28 cellular contexts compared by ENCODE assay signal in the genomic region with DNA sequence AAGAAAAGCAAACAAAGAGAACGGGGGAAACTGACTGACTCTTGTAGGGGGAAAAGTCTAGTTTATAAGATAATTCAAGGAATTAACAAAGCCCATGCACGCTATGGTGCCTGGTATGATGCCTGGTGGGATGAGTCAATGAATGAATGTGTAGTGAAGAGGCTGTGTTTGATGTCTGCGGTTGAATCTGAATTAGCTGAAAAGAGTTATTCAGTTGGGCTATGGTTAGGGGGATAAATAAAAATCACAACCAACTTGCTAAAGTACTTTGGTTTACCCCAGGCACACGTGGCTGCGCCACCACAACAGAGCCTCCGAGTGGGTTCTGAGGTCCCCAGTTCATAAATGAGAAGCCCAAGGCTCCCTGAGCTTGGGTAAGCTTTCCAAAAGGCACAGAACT.
A peak's percentile ranks its signal among the peaks of the same experiment; 100 is the strongest.
DNase-seq lines count a peak whose midpoint lies in the region; ATAC-seq, FAIRE-seq and TF ChIP-seq lines count a peak whose summit lies in the region.
"Had no signal": no experiment of that assay in that cellular context is flagged by ENCODE, and none has a peak within 500 bp of the region (broad histone marks: within the 10 kb centered on the region; RNA-seq: fewer than 3 reads in every experiment).

No MANE protein-coding gene starts in this region.

- H3K27me3 ChIP-seq in MG63: no peaks in the 10 kb centered on the region
- H3K27me3 ChIP-seq in HepG2 (ENCODE audit: control insufficient read depth in 1 of 2, insufficient read depth in 2 of 2, low read length in 2 of 2): no peaks in the 10 kb centered on the region
- H3K27me3 ChIP-seq in breast epithelium: no peaks in the 10 kb centered on the region
- H3K27me3 ChIP-seq: BLaER1 had no signal

- H3K9me3 Mint-ChIP-seq in neural crest cell (no peaks in the 10 kb centered on the region), MCF 10A (ENCODE audit: unreplicated experiment) (no peaks in the 10 kb centered on the region)
- H3K9me3 Mint-ChIP-seq: IgD-negative memory B cell had no signal

- no peak for TF ChIP-seq RAD21 in HepG2 (CRISPR knock-in tag; IDR thresholded peaks at IDR 0.05)

- DNase-seq in AG10803 (ENCODE audit: low read depth) (peak; percentile 4), MG63 (peak; percentile 52), astrocyte of the cerebellum (ENCODE audit: low read depth) (peak; percentile 76), neural crest cell (ENCODE audit: low read depth, low spot score) (no peak), HepG2 (ENCODE audit: low spot score) (no peak), breast epithelium (ENCODE audit: low spot score in 2 of 2) (no peak), MCF 10A (ENCODE audit: unreplicated experiment) (no peak)
- DNase-seq: ACHN; CD4-positive, CD25-positive, alpha-beta regulatory T cell; DMS153; DND-41; H7; NCI-H1105 treated with DMSO at 0.1 percent for 48 hours; NCI-H146; NCI-H1930; NCI-H2107; NCI-H446; NCI-H524 treated with DMSO at 0.1 percent for 48 hours; NCI-H774; NK-92 treated with Interleukin-12 subunit alpha and Interleukin-12 subunit beta, amount 100 ng/mL, for 24 hours; PC-9; SHP77 had no signal

- POLR2A ChIA-PET in HepG2 (lab: Yijun Ruan, JAX) (no interaction called here), MCF 10A (lab: Yijun Ruan, JAX) (interaction anchor here (1.4 kb wide), 1 partner anchor 11 kb away, joined by 4 read pairs; no protein-coding TSS in a partner anchor)

- H3K36me3 Mint-ChIP-seq in neural crest cell (ENCODE audit: low read depth) (peaks cover 5% of the 10 kb centered on the region), MCF 10A (ENCODE audit: insufficient read depth, unreplicated experiment) (no peaks in the 10 kb centered on the region)
- H3K36me3 Mint-ChIP-seq: CD4-positive, CD25-positive, alpha-beta regulatory T cell had no signal

- no peaks in the 10 kb centered on the region for H3K27me3 Mint-ChIP-seq in neural crest cell (ENCODE audit: low read depth)
- H3K27me3 Mint-ChIP-seq in MCF 10A (ENCODE audit: insufficient read depth, unreplicated experiment): no peaks in the 10 kb centered on the region
- H3K27me3 Mint-ChIP-seq: CD4-positive, CD25-positive, alpha-beta regulatory T cell; IgD-negative memory B cell had no signal

- 83% methylated on average over 6 of the region's 6 CpGs for WGBS in HepG2 (ENCODE audit: low lambda C conversion rate)

- TF ChIP-seq CTCF in AG10803 (conservative IDR thresholded peaks at IDR 0.05; ENCODE audit: low read length): no peak
- TF ChIP-seq CTCF in astrocyte of the cerebellum (IDR thresholded peaks at IDR 0.05; ENCODE audit: low read depth, low read length, missing control alignments): no peak
- no peak for TF ChIP-seq CTCF in neural crest cell (conservative IDR thresholded peaks at IDR 0.05)
- no peak for TF ChIP-seq CTCF in HepG2 (CRISPR knock-in tag; IDR thresholded peaks at IDR 0.05)
- no peak for TF ChIP-seq CTCF in breast epithelium (IDR thresholded peaks at IDR 0.05)
- no peak for TF ChIP-seq CTCF in MCF 10A (IDR thresholded peaks at IDR 0.05; ENCODE audit: unreplicated experiment)

- no peak overlapping the region for H2AFZ ChIP-seq in HepG2 (ENCODE audit: low read length)
- H2AFZ ChIP-seq: PC-9 had no signal

- intact Hi-C loops in HepG2 (cut with micrococcal nuclease; ENCODE audit: unreplicated experiment): no loop called here
- intact Hi-C loops in breast epithelium (cut with DNase I; ENCODE audit: low total_unique reads): no loop called here
- intact Hi-C loops in MCF 10A (cut with micrococcal nuclease): no loop called here

- TF ChIP-seq POLR2A in HepG2 (IDR thresholded peaks at IDR 0.05; ENCODE audit: insufficient read depth in 1 of 2, low read depth in 2 of 2, low read length in 2 of 2): no peak
- no peak for TF ChIP-seq POLR2A in breast epithelium (IDR thresholded peaks at IDR 0.05)

- no peak for FAIRE-seq in HepG2 (lab: Jason Lieb, UNC)
- FAIRE-seq: GM18507 had no signal

- no peaks in the 10 kb centered on the region for H3K79me2 ChIP-seq in HepG2 (ENCODE audit: insufficient read depth, low read length)

- BruUV-seq in HepG2 (replicated peaks; lab: Mats Ljungman, UMichigan) (no TSS peak), MCF 10A (replicated peaks; lab: Mats Ljungman, UMichigan) (no TSS peak)

- H3K4me1 Mint-ChIP-seq in neural crest cell (peaks cover 9% of the 10 kb centered on the region), MCF 10A (ENCODE audit: insufficient read depth, unreplicated experiment) (no peaks in the 10 kb centered on the region)
- H3K4me1 Mint-ChIP-seq: CD4-positive, CD25-positive, alpha-beta regulatory T cell had no signal

- ATAC-seq in HepG2 (no peak), GM18909 (IDR thresholded peaks at IDR 0.05; ENCODE audit: poor library complexity, unreplicated experiment) (no peak)

- no peak overlapping the region for H3K4me3 Mint-ChIP-seq in neural crest cell
- no peak overlapping the region for H3K4me3 Mint-ChIP-seq in MCF 10A (ENCODE audit: unreplicated experiment)
- H3K4me3 Mint-ChIP-seq: CD4-positive, CD25-positive, alpha-beta regulatory T cell; IgD-negative memory B cell had no signal

- no peaks in the 10 kb centered on the region for H3K36me3 ChIP-seq in MG63
- no peaks in the 10 kb centered on the region for H3K36me3 ChIP-seq in HepG2 (replicated peaks in 1 of 2; ENCODE audit: control insufficient read depth in 1 of 2, insufficient read depth in 2 of 2, low read length in 2 of 2)
- H3K36me3 ChIP-seq in breast epithelium: no peaks in the 10 kb centered on the region

- H3K4me1 ChIP-seq in HepG2 (ENCODE audit: insufficient read depth, low read length) (peaks cover 9% of the 10 kb centered on the region), breast epithelium (no peaks in the 10 kb centered on the region)

- in situ Hi-C loops in astrocyte of the cerebellum (cut with HindIII; ENCODE audit: low sequenced_read_pairs): loop anchor here (5.0 kb wide), 2 partner anchors 35 to 95 kb away; no protein-coding TSS in a partner anchor
- in situ Hi-C loops in HepG2 (cut with HindIII; ENCODE audit: extremely low pct_ligation_motif_present, low pct_unique_long_range_greater_than_20kb): no loop called here

- no peaks in the 10 kb centered on the region for H4K20me1 ChIP-seq in HepG2 (ENCODE audit: insufficient read depth, low read length)
- H4K20me1 ChIP-seq: BLaER1 had no signal

- peak overlapping the region; percentile 61 for H3K27ac Mint-ChIP-seq in neural crest cell (ENCODE audit: unreplicated experiment)
- no peak overlapping the region for H3K27ac Mint-ChIP-seq in MCF 10A (ENCODE audit: low read depth, unreplicated experiment)
- H3K27ac Mint-ChIP-seq: CD4-positive, CD25-positive, alpha-beta regulatory T cell; IgD-negative memory B cell had no signal

- H3K4me3 ChIP-seq in AG10803 (ENCODE audit: low read length) (no peak overlapping the region), MG63 (no peak overlapping the region), astrocyte of the cerebellum (ENCODE audit: low read depth, low read length) (no peak overlapping the region), HepG2 (replicated peaks in 1 of 3; ENCODE audit: insufficient read depth in 1 of 3, low read depth in 2 of 3, low read length in 3 of 3) (no peak overlapping the region), breast epithelium (no peak overlapping the region)
- H3K4me3 ChIP-seq: BLaER1, PC-9 had no signal

- H3K4me2 ChIP-seq in HepG2 (ENCODE audit: low read depth, low read length): no peak overlapping the region
- H3K4me2 ChIP-seq: BLaER1, PC-9 had no signal

- CTCF ChIA-PET in HepG2 (lab: Yijun Ruan, JAX; ENCODE audit: low intra/inter-chr PET ratio, low total read pairs) (no interaction called here), MCF 10A (lab: Yijun Ruan, JAX) (interaction anchor here (0.6 to 0.7 kb wide), 4 partner anchors 12 to 910 kb away, joined by 3 to 4 read pairs (median 4); no protein-coding TSS in a partner anchor)

- no peak overlapping the region for H3K9ac ChIP-seq in HepG2 (ENCODE audit: insufficient read depth, low read depth, low read length)
- H3K9ac ChIP-seq: BLaER1 had no signal

- TF ChIP-seq EP300 in HepG2 (IDR thresholded peaks at IDR 0.05; ENCODE audit: low read depth in 2 of 2, low read length in 2 of 2) (no peak), HepG2 (CRISPR knock-in tag; IDR thresholded peaks at IDR 0.05; ENCODE audit: borderline replicate concordance) (no peak)

- H3K27ac ChIP-seq in HepG2 (ENCODE audit: extremely low read length, insufficient read depth, low read length): no peak overlapping the region
- no peak overlapping the region for H3K27ac ChIP-seq in breast epithelium
- H3K27ac ChIP-seq: 22Rv1, BLaER1, PC-9, RWPE1 had no signal

- H3K9me3 ChIP-seq in MG63 (no peaks in the 10 kb centered on the region), HepG2 (ENCODE audit: low read length) (no peaks in the 10 kb centered on the region), breast epithelium (no peaks in the 10 kb centered on the region)
- H3K9me3 ChIP-seq: BLaER1 had no signal

TF ChIP-seq in HepG2, 621 proteins besides CTCF, POLR2A, EP300 and RAD21:
- TF ChIP-seq ZSCAN29 (CRISPR knock-in tag; conservative IDR thresholded peaks at IDR 0.05) (no peak), ZNF737 (CRISPR knock-in tag; IDR thresholded peaks at IDR 0.05; ENCODE audit: borderline replicate concordance) (no peak), KDM4B (CRISPR knock-in tag; IDR thresholded peaks at IDR 0.05) (no peak), GTF3A (CRISPR knock-in tag; conservative IDR thresholded peaks at IDR 0.05) (no peak), HCFC1 (IDR thresholded peaks at IDR 0.05; ENCODE audit: low read depth, low read length) (no peak), POLR2AphosphoS2 (IDR thresholded peaks at IDR 0.05; ENCODE audit: low read depth, low read length) (no peak)
- TF ChIP-seq, protein P1, sequence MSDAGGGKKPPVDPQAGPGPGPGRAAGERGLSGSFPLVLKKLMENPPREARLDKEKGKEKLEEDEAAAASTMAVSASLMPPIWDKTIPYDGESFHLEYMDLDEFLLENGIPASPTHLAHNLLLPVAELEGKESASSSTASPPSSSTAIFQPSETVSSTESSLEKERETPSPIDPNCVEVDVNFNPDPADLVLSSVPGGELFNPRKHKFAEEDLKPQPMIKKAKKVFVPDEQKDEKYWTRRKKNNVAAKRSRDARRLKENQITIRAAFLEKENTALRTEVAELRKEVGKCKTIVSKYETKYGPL (CRISPR knock-in tag; IDR thresholded peaks at IDR 0.05): no peak
TF ChIP-seq in HepG2: peak in this region for 0.

Comparison
In these comparisons a context has a peak if more than half of its experiments do, and no peak if none do; other contexts are left out.
1. DNase-seq: peak in AG10803 (single experiment), MG63 (single experiment) and astrocyte of the cerebellum (single experiment); none in neural crest cell (single experiment), HepG2 (single experiment), breast epithelium (0 of 2) and MCF 10A (single experiment).